1 cellular context compared by ENCODE assay signal in genomic region chr17:78884876-78885667, GRCh38.
TF ChIP-seq lines count a peak whose summit lies in the region.

No MANE protein-coding gene starts in this region.

TF ChIP-seq in H1, 55 proteins besides CTCF, POLR2A, EP300 and RAD21:
- TF ChIP-seq HDAC2 (IDR thresholded peaks at IDR 0.05; ENCODE audit: borderline replicate concordance in 1 of 2, low read depth in 2 of 2, low read length in 2 of 2) (no peak), GTF2F1 (IDR thresholded peaks at IDR 0.05; ENCODE audit: borderline replicate concordance, low read depth, low read length) (no peak), CHD2 (IDR thresholded peaks at IDR 0.05; ENCODE audit: low read length) (no peak), FOSL1 (IDR thresholded peaks at IDR 0.05; ENCODE audit: insufficient read depth, low read depth, low read length) (no peak), KDM5A (IDR thresholded peaks at IDR 0.05; ENCODE audit: low read length) (no peak), TAF7 (optimal IDR thresholded peaks at IDR 0.05; ENCODE audit: borderline replicate concordance, low read depth, low read length) (no peak), SIX5 (IDR thresholded peaks at IDR 0.05; ENCODE audit: low read depth, low read length) (no peak), EGR1 (IDR thresholded peaks at IDR 0.05; ENCODE audit: borderline replicate concordance, low read depth, low read length) (no peak), CREB1 (IDR thresholded peaks at IDR 0.05) (no peak), POU5F1 (IDR thresholded peaks at IDR 0.05; ENCODE audit: low read depth, low read length) (no peak), KDM4A (IDR thresholded peaks at IDR 0.05; ENCODE audit: low read depth, low read length, severe bottlenecking) (no peak), EZH2 (IDR thresholded peaks at IDR 0.05; ENCODE audit: low read depth, low read length, severe bottlenecking) (no peak), ASH2L (IDR thresholded peaks at IDR 0.05; ENCODE audit: low read length) (no peak), ZNF274 (IDR thresholded peaks at IDR 0.05; ENCODE audit: borderline replicate concordance, extremely low read depth, low read length) (no peak)
